36 cellular contexts compared by ENCODE assay signal in genomic region chr2:180029575-180029974, GRCh38.
"Had no signal": no experiment of that assay in that cellular context is flagged by ENCODE, and none has a peak within 500 bp of the region (broad histone marks: within the 10 kb centered on the region; RNA-seq: fewer than 3 reads in every experiment).

No MANE protein-coding gene starts in this region.

- DNase-seq: Karpas-422, Kasumi-1, MG63, MM.1S, MV-4-11, NCI-H1048, NCI-H1092, NCI-H1092 treated with DMSO at 0.1 percent for 48 hours, NCI-H1105, NCI-H1105 treated with DMSO at 0.1 percent for 48 hours, NCI-H1417, NCI-H1417 treated with DMSO at 0.1 percent for 48 hours, NCI-H1436, NCI-H1436 treated with DMSO at 0.1 percent for 48 hours, NCI-H146, NCI-H1694, NCI-H1694 treated with DMSO at 0.1 percent for 48 hours, NCI-H187, NCI-H187 treated with DMSO at 0.1 percent for 48 hours, NCI-H1930, NCI-H2029, NCI-H2029 treated with DMSO at 0.1 percent for 48 hours, NCI-H2081, NCI-H2081 treated with DMSO at 0.1 percent for 48 hours, NCI-H2107, NCI-H2171, NCI-H2171 treated with DMSO at 0.1 percent for 48 hours, NCI-H2227 treated with DMSO at 0.1 percent for 48 hours, NCI-H226, NCI-H345, NCI-H446, NCI-H446 treated with DMSO at 0.1 percent for 48 hours, NCI-H510A, NCI-H510A treated with DMSO at 0.1 percent for 48 hours, NCI-H524, NCI-H524 treated with DMSO at 0.1 percent for 48 hours had no signal

- H3K36me3 ChIP-seq: MG63 had no signal

- H3K27me3 ChIP-seq: MG63 had no signal

- H3K4me3 ChIP-seq: MG63 had no signal
